10 cellular contexts compared by ENCODE assay signal in genomic region chrX:48736878-48737212, GRCh38. TPM values are rescaled to one million over a fixed set of nuclear protein-coding genes. Genes with fewer than 3 reads are reported as not detected.
DNase-seq lines count a peak whose midpoint lies in the region; ATAC-seq and TF ChIP-seq lines count a peak whose summit lies in the region.
"Had no signal": no experiment of that assay in that cellular context is flagged by ENCODE, and none has a peak within 500 bp of the region (broad histone marks: within the 10 kb centered on the region; RNA-seq: fewer than 3 reads in every experiment).

No MANE protein-coding gene starts in this region.

- WGBS in esophagus muscularis mucosa: 41% methylated on average over 10 of the region's 10 CpGs

- H3K4me3 ChIP-seq in GM12864 (ENCODE audit: low read depth, low read length): peak overlapping the region; percentile 49; the same call in 1 of the 2 replicates
- H3K4me3 ChIP-seq in RWPE2 (ENCODE audit: severe bottlenecking): peak overlapping the region; percentile 52
- H3K4me3 ChIP-seq in esophagus muscularis mucosa: peak overlapping the region; percentile 57 to 77 (median 58)
- H3K4me3 ChIP-seq in rectal smooth muscle tissue (ENCODE audit: low read length): peak overlapping the region; percentile 38
- H3K4me3 ChIP-seq in mucosa of descending colon: no peak overlapping the region

- H3K27me3 ChIP-seq in RWPE2 (ENCODE audit: insufficient read depth, poor library complexity, severe bottlenecking): no peaks in the 10 kb centered on the region
- no peaks in the 10 kb centered on the region for H3K27me3 ChIP-seq in esophagus muscularis mucosa
- H3K27me3 ChIP-seq in rectal smooth muscle tissue (ENCODE audit: control insufficient read depth, insufficient read depth, low read length): no peaks in the 10 kb centered on the region

- DNase-seq in GM12864 (ENCODE audit: low read depth) (no peak), RWPE2 (ENCODE audit: low spot score) (no peak), esophagus muscularis mucosa (ENCODE audit: extremely low spot score) (no peak), NCI-H128 (lab: John Stamatoyannopoulos, UW; ENCODE audit: unreplicated experiment) (no peak), NCI-H748 (lab: John Stamatoyannopoulos, UW; ENCODE audit: unreplicated experiment) (no peak), mucosa of descending colon (no peak)

- no peak for TF ChIP-seq CTCF in GM12864 (IDR thresholded peaks at IDR 0.05; ENCODE audit: low read depth, low read length, missing control alignments)
- no peak for TF ChIP-seq CTCF in RWPE2 (IDR thresholded peaks at IDR 0.05; ENCODE audit: poor library complexity, severe bottlenecking)
- no peak for TF ChIP-seq CTCF in esophagus muscularis mucosa (IDR thresholded peaks at IDR 0.05)
- no peak for TF ChIP-seq CTCF in mucosa of descending colon (IDR thresholded peaks at IDR 0.05)

- no peak for TF ChIP-seq EP300 in esophagus muscularis mucosa (IDR thresholded peaks at IDR 0.05)

- no peak overlapping the region for H3K9ac ChIP-seq in rectal smooth muscle tissue (ENCODE audit: low read length)

- H3K36me3 ChIP-seq in RWPE2 (ENCODE audit: low read depth) (no peaks in the 10 kb centered on the region), esophagus muscularis mucosa (no peaks in the 10 kb centered on the region), rectal smooth muscle tissue (ENCODE audit: control insufficient read depth, insufficient read depth, low read length) (no peaks in the 10 kb centered on the region), mucosa of descending colon (ENCODE audit: low read depth) (no peaks in the 10 kb centered on the region)

- no peak for TF ChIP-seq POLR2A in esophagus muscularis mucosa (IDR thresholded peaks at IDR 0.05; ENCODE audit: low read depth)

- ATAC-seq in RWPE2 (ENCODE audit: low read depth) (no peak), GM19351 (IDR thresholded peaks at IDR 0.05; ENCODE audit: unreplicated experiment) (no peak), mucosa of descending colon (no peak)

- no peaks in the 10 kb centered on the region for H3K4me1 ChIP-seq in RWPE2 (ENCODE audit: insufficient read depth, poor library complexity, severe bottlenecking)
- peaks cover 0 to 7% (median 4%) of the 10 kb centered on the region in 4 donors for H3K4me1 ChIP-seq in esophagus muscularis mucosa
- no peaks in the 10 kb centered on the region for H3K4me1 ChIP-seq in rectal smooth muscle tissue (ENCODE audit: control insufficient read depth, insufficient read depth, low read length)
- H3K4me1 ChIP-seq in mucosa of descending colon (ENCODE audit: low read depth): no peaks in the 10 kb centered on the region

- peak overlapping the region; percentile 60 for H3K27ac ChIP-seq in RWPE2 (ENCODE audit: poor library complexity, severe bottlenecking)
- H3K27ac ChIP-seq in esophagus muscularis mucosa (replicated peaks in 1 of 4): peak overlapping the region in 2 of 4 donors; percentile 84 to 90
- H3K27ac ChIP-seq in rectal smooth muscle tissue (ENCODE audit: low read depth, low read length): no peak overlapping the region

- intact Hi-C loops in esophagus muscularis mucosa (cut with DNase I) (loop anchor here (2.0 kb wide), 1 partner anchor 66 kb away; the partner anchor contains the start of gene HDAC6), mucosa of descending colon (cut with DNase I, micrococcal nuclease) (no loop called here)

- H3K9me3 ChIP-seq in RWPE2 (ENCODE audit: severe bottlenecking): no peaks in the 10 kb centered on the region
- no peaks in the 10 kb centered on the region for H3K9me3 ChIP-seq in esophagus muscularis mucosa
- H3K9me3 ChIP-seq in mucosa of descending colon: no peaks in the 10 kb centered on the region

RNA-seq across cellular contexts. Expression of gene GLOD5, which starts 24.7 kb away (rescaled TPM):
- total RNA-seq in esophagus muscularis mucosa (not detected), mucosa of descending colon (1 to 10 TPM; 4.3 to 9.9 (median 7.1) TPM)
- total RNA-seq: M059J, temporal lobe had no signal

RNA-seq across cellular contexts. Expression of gene SUV39H1, which starts 40.3 kb away (rescaled TPM):
- total RNA-seq in esophagus muscularis mucosa: 1 to 10 TPM; 2.5 to 4.5 (median 4.3) TPM
- total RNA-seq in mucosa of descending colon: 1 to 10 TPM; 3.4 to 6.2 (median 3.7) TPM

RNA-seq across cellular contexts. Expression of gene GATA1, which starts 49.5 kb away (rescaled TPM):
- total RNA-seq in esophagus muscularis mucosa (under 1 TPM in 1 of 4 donors, not detected in 3; 0.50 TPM), mucosa of descending colon (under 1 TPM in 1 of 3 donors, not detected in 2; 0.32 TPM)
- total RNA-seq: M059J, temporal lobe had no signal

RNA-seq across cellular contexts. Expression of gene WAS, which starts 53.2 kb away (rescaled TPM):
- total RNA-seq in esophagus muscularis mucosa: 1 to 10 TPM; 3.2 to 9.9 (median 7.5) TPM
- 1 to 10 TPM; 4.4 to 8.6 (median 5.3) TPM for total RNA-seq in mucosa of descending colon
- total RNA-seq: M059J had no signal

Comparison
In these comparisons a context has a peak if more than half of its experiments do, and no peak if none do; other contexts are left out.
1. RNA of gene GLOD5, which starts 24.7 kb away (total RNA-seq): 4.3 to 9.9 TPM in mucosa of descending colon; not detected in esophagus muscularis mucosa; every median in the first group is over 4 times any median in the second.